Comparison of ENCODE assay signal across 12 cellular contexts in the genomic region with DNA sequence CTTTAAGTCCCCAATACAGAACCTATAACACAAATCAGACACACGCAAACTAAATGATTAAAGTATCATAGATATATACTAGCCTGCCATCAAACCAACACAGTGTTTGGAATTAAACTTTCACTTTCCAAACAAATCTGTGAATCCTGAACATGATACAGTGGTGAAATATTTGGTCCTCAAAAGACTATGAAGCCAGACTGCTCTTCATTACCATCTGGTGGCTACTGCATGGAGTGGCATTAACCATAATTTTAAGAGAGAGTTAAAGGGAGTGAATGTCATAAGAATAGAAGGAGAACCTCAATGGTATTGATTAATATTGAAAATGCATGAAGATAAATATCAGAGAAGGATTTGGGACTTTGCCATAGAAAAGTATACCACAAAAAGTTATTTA. TPM values are rescaled to one million over a fixed set of nuclear protein-coding genes. Genes with fewer than 3 reads are reported as not detected.
DNase-seq lines count a peak whose midpoint lies in the region; ATAC-seq and TF ChIP-seq lines count a peak whose summit lies in the region.
"Had no signal": no experiment of that assay in that cellular context is flagged by ENCODE, and none has a peak within 500 bp of the region (broad histone marks: within the 10 kb centered on the region; RNA-seq: fewer than 3 reads in every experiment).

No MANE protein-coding gene starts in this region.

- H3K36me3 ChIP-seq in PC-9 (ENCODE audit: low read depth): no peaks in the 10 kb centered on the region
- no peaks in the 10 kb centered on the region for H3K36me3 ChIP-seq in esophagus muscularis mucosa
- H3K36me3 ChIP-seq: SJSA1 had no signal

- H3K27ac ChIP-seq in PC-9 (no peak overlapping the region), esophagus muscularis mucosa (replicated peaks in 1 of 4) (no peak overlapping the region)
- H3K27ac ChIP-seq: SJSA1 had no signal

- H4K20me1 ChIP-seq in PC-9 (ENCODE audit: insufficient read depth): no peaks in the 10 kb centered on the region

- H3K4me2 ChIP-seq in PC-9: no peak overlapping the region

- TF ChIP-seq CTCF in AG09309 (IDR thresholded peaks at IDR 0.05; ENCODE audit: control insufficient read depth, insufficient read depth, low read depth, low read length, missing control alignments): peak; percentile 5
- peak; percentile 41; the same call in 1 of the 2 replicates for TF ChIP-seq CTCF in PC-9 (conservative IDR thresholded peaks at IDR 0.05)
- TF ChIP-seq CTCF in esophagus muscularis mucosa (IDR thresholded peaks at IDR 0.05): no peak

- TF ChIP-seq POLR2A in esophagus muscularis mucosa (IDR thresholded peaks at IDR 0.05; ENCODE audit: low read depth): no peak

- H3K4me3 ChIP-seq in AG09309 (ENCODE audit: control insufficient read depth, low read depth, low read length) (no peak overlapping the region), PC-9 (no peak overlapping the region), esophagus muscularis mucosa (no peak overlapping the region)
- H3K4me3 ChIP-seq: SJSA1 had no signal

- ATAC-seq in GM21526 (IDR thresholded peaks at IDR 0.05; ENCODE audit: low FRiP score, unreplicated experiment): peak; percentile 61
- ATAC-seq in GM19035 (IDR thresholded peaks at IDR 0.05; ENCODE audit: unreplicated experiment): no peak

- DNase-seq in AG09309 (ENCODE audit: low read depth) (no peak), PC-9 (no peak), fibroblast of peridontal ligament (ENCODE audit: extremely low read depth) (peak; percentile 73), NCI-H2107 treated with DMSO at 0.1 percent for 48 hours (lab: John Stamatoyannopoulos, UW; ENCODE audit: unreplicated experiment) (no peak), esophagus muscularis mucosa (ENCODE audit: extremely low spot score) (no peak), T-helper 2 cell (no peak)
- DNase-seq: NCI-H1092 treated with DMSO at 0.1 percent for 48 hours, retina had no signal

- no peaks in the 10 kb centered on the region for H3K9me2 ChIP-seq in PC-9 (ENCODE audit: insufficient read depth)

- H3K4me1 ChIP-seq in PC-9 (replicated peaks; ENCODE audit: insufficient read depth) (no peaks in the 10 kb centered on the region), esophagus muscularis mucosa (peaks cover 0 to 6% (median 0%) of the 10 kb centered on the region in 4 donors)
- H3K4me1 ChIP-seq: SJSA1 had no signal

- H2AFZ ChIP-seq in PC-9: no peak overlapping the region

- no peaks in the 10 kb centered on the region for H3F3A ChIP-seq in PC-9 (ENCODE audit: insufficient read depth, low read depth)

- intact Hi-C loops in PC-9 (cut with micrococcal nuclease; ENCODE audit: unreplicated experiment): no loop called here
- intact Hi-C loops in esophagus muscularis mucosa (cut with DNase I): no loop called here

- H3K79me2 ChIP-seq in PC-9 (ENCODE audit: low read depth): no peaks in the 10 kb centered on the region

- POLR2A ChIA-PET in PC-9 (lab: Charles Lee; ENCODE audit: unreplicated experiment): no interaction called here

- H3K9me3 ChIP-seq in PC-9 (ENCODE audit: insufficient read depth, low read depth) (no peaks in the 10 kb centered on the region; the same call in 1 of the 2 replicates), esophagus muscularis mucosa (no peaks in the 10 kb centered on the region)
- H3K9me3 ChIP-seq: SJSA1 had no signal

- CTCF ChIA-PET in PC-9 (lab: Charles Lee): no interaction called here

- H3K27me3 ChIP-seq in PC-9 (ENCODE audit: insufficient read depth, low read depth) (no peaks in the 10 kb centered on the region), esophagus muscularis mucosa (no peaks in the 10 kb centered on the region)
- H3K27me3 ChIP-seq: SJSA1 had no signal

- no peak for TF ChIP-seq EP300 in esophagus muscularis mucosa (IDR thresholded peaks at IDR 0.05)

- BruUV-seq in PC-9 (replicated peaks; lab: Mats Ljungman, UMichigan): no TSS peak

- WGBS in esophagus muscularis mucosa: 45% methylated on average over 1 of the region's 1 CpG

RNA-seq across cellular contexts. Expression of gene GABRA4, which starts 9.2 kb away (rescaled TPM):
- total RNA-seq in PC-9 (2021) (not detected in 2 replicates), esophagus muscularis mucosa (under 1 TPM in 2 of 4 donors, not detected in 2; under 0.01 TPM)
- total RNA-seq: dermis microvascular lymphatic vessel endothelial cell, SJSA1 had no signal

RNA-seq across cellular contexts. Expression of gene GABRB1, which starts 28.8 kb away (rescaled TPM):
- total RNA-seq in PC-9 (2021) (not detected in 2 replicates), esophagus muscularis mucosa (under 1 TPM in 1 of 4 donors, not detected in 3; 0.13 TPM)
- total RNA-seq: dermis microvascular lymphatic vessel endothelial cell, SJSA1 had no signal

Comparison
In these comparisons a context has a peak if more than half of its experiments do, and no peak if none do; other contexts are left out.
1. CTCF ChIP-seq: peak in AG09309 (single experiment) and PC-9 (single experiment); none in esophagus muscularis mucosa (0 of 3).